ENCODE assay signal across 13 cellular contexts in the genomic region with DNA sequence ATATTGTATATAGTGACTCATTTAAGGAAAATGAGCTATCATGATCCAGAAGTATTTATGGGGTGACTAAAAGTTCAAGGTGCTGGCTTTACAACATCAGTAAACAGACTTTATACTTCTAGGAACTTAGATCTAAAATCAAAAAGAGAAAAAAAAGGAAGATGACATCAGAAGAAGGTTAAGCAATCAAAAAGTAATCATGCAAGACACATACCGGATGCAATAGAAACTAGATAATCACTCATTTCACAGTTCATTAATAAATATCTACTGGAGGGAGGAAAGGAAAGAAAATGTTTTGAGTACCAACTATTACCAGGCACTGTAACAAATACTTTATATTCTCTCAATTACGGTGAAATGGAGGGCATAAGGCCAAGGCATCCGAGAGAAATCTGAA.
DNase-seq lines count a peak whose midpoint lies in the region; ATAC-seq and TF ChIP-seq lines count a peak whose summit lies in the region.
"Had no signal": no experiment of that assay in that cellular context is flagged by ENCODE, and none has a peak within 500 bp of the region (broad histone marks: within the 10 kb centered on the region; RNA-seq: fewer than 3 reads in every experiment).

No MANE protein-coding gene starts in this region.

- TF ChIP-seq CTCF in PC-3 (conservative IDR thresholded peaks at IDR 0.05; ENCODE audit: low read depth, low read length) (no peak), fibroblast of the aortic adventitia (IDR thresholded peaks at IDR 0.05; ENCODE audit: insufficient read depth, low read length) (no peak)

- peak overlapping the region; percentile 72 for H3K27ac ChIP-seq in PC-3 (ENCODE audit: low read length)

- H3K4me2 ChIP-seq in PC-3 (ENCODE audit: low read length), result peak overlapping the region; percentile 66
- peak overlapping the region; percentile 7 for H3K4me2 ChIP-seq in skeletal muscle satellite cell (ENCODE audit: low read length)

- H2AFZ ChIP-seq in PC-3 (ENCODE audit: low read length), result peak overlapping the region; percentile 46; the same call in 1 of the 2 replicates

- H3K27me3 ChIP-seq in PC-3 (ENCODE audit: low read length) (no peaks in the 10 kb centered on the region), skeletal muscle satellite cell (ENCODE audit: control insufficient read depth, insufficient read depth, low read length) (no peaks in the 10 kb centered on the region)

- peak; percentile 35 to 39 for ATAC-seq in activated CD4-positive, CD25-positive, alpha-beta regulatory T cell treated with anti-CD3 and anti-CD28 coated beads, Interleukin-2, amount 50 U/mL, for 24 hours
- peak; percentile 46 for ATAC-seq in PC-3
- ATAC-seq: T-helper 17 cell had no signal

- H3K9me3 ChIP-seq in PC-3 (ENCODE audit: low read length) (no peaks in the 10 kb centered on the region), skeletal muscle satellite cell (replicated peaks; ENCODE audit: low read length) (no peaks in the 10 kb centered on the region)

- POLR2A ChIA-PET in PC-3 (lab: Charles Lee; ENCODE audit: unreplicated experiment), result interaction anchor here (0.5 to 0.7 kb wide), 3 partner anchors 31 to 750 kb away, joined by 3 to 5 read pairs (median 4); no protein-coding TSS in a partner anchor

- H4K20me1 ChIP-seq in PC-3 (ENCODE audit: low read length), result no peaks in the 10 kb centered on the region

- no peak overlapping the region for H3K9ac ChIP-seq in PC-3 (ENCODE audit: low read length)
- no peak overlapping the region for H3K9ac ChIP-seq in skeletal muscle satellite cell (ENCODE audit: low read depth, low read length)

- intact Hi-C loops in PC-3 (cut with micrococcal nuclease), result loop anchor here (5.0 to 10.0 kb wide), 3 partner anchors 82 to 649 kb away; no protein-coding TSS in a partner anchor

- no peaks in the 10 kb centered on the region for H3K36me3 ChIP-seq in PC-3 (ENCODE audit: low read depth, low read length)
- no peaks in the 10 kb centered on the region for H3K36me3 ChIP-seq in skeletal muscle satellite cell (ENCODE audit: insufficient read depth, low read length)

- no peak for DNase-seq in activated CD4-positive, CD25-positive, alpha-beta regulatory T cell treated with anti-CD3 and anti-CD28 coated beads, Interleukin-2, amount 50 U/mL, for 72 hours
- DNase-seq in PC-3, result peak; percentile 69
- DNase-seq in fibroblast of the aortic adventitia (ENCODE audit: low read depth), result peak; percentile 37
- DNase-seq in mesenteric fat pad (ENCODE audit: low spot score), result no peak
- no peak for DNase-seq in activated naive CD4-positive, alpha-beta T cell treated with Interleukin-2 at 50 U/mL for 16 hours
- no peak for DNase-seq in occipital lobe (lab: John Stamatoyannopoulos, UW)
- DNase-seq: aorta, H7, NCI-H748 treated with DMSO at 0.1 percent for 48 hours, nucleus accumbens, T-helper 17 cell had no signal

- H3K4me1 ChIP-seq in PC-3 (ENCODE audit: insufficient read depth, low read length) (peaks cover 24% of the 10 kb centered on the region), skeletal muscle satellite cell (ENCODE audit: control insufficient read depth, insufficient read depth, low read length) (peaks cover 13% of the 10 kb centered on the region)

- H3K9me2 ChIP-seq in PC-3 (replicated peaks; ENCODE audit: low read length), result no peaks in the 10 kb centered on the region

- CTCF ChIA-PET in PC-3 (lab: Charles Lee), result no interaction called here

- no peaks in the 10 kb centered on the region for H3F3A ChIP-seq in PC-3 (ENCODE audit: low read length, unreplicated experiment)

- H3K4me3 ChIP-seq in PC-3 (ENCODE audit: low read length) (peak overlapping the region; percentile 10; the same call in 1 of the 2 replicates), fibroblast of the aortic adventitia (ENCODE audit: low read depth, low read length) (no peak overlapping the region), skeletal muscle satellite cell (ENCODE audit: low read length) (no peak overlapping the region)

- no TSS peak for BruUV-seq in PC-3 (replicated peaks; lab: Mats Ljungman, UMichigan)

- no peaks in the 10 kb centered on the region for H3K79me2 ChIP-seq in PC-3 (ENCODE audit: low read length)

Comparison
In these comparisons a context has a peak if more than half of its experiments do, and no peak if none do; other contexts are left out.
1. DNase-seq: peak in PC-3 (single experiment) and fibroblast of the aortic adventitia (single experiment); none in activated CD4-positive, CD25-positive, alpha-beta regulatory T cell treated with anti-CD3 and anti-CD28 coated beads, Interleukin-2, amount 50 U/mL, for 72 hours (single experiment), mesenteric fat pad (single experiment), activated naive CD4-positive, alpha-beta T cell treated with Interleukin-2 at 50 U/mL for 16 hours (single experiment) and occipital lobe (single experiment).